In the genomic region with DNA sequence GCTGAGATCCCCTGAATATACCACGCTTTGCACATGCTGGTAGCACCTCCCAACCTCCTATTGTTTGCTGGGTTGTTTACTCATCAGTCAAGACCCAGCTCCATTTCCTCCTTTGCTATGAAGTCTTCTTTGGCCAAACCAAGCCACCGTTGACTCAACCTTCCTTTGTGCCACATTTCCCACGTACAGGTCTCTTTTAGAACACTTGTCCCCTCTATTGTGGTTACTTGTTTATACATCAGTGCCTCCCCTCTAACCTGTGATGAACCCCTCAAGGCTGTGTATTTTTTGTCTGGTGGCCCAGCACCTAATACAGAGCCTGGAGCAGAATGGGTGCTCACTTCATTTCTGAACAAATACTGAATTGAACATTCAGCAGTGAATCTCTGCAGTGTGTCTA, we compare ENCODE assay signal across 29 cellular contexts.
"Had no signal": no experiment of that assay in that cellular context is flagged by ENCODE, and none has a peak within 500 bp of the region (broad histone marks: within the 10 kb centered on the region; RNA-seq: fewer than 3 reads in every experiment).

No MANE protein-coding gene starts in this region.

- H3K27ac Mint-ChIP-seq: naive thymus-derived CD8-positive, alpha-beta T cell; nephron; stimulated activated naive CD8-positive, alpha-beta T cell treated with anti-CD3 and anti-CD28 coated beads, Interleukin-15, amount 100 ng/mL, for 72 hours had no signal

- H3K4me3 Mint-ChIP-seq: naive thymus-derived CD8-positive, alpha-beta T cell; nephron; neural crest cell; stimulated activated naive CD8-positive, alpha-beta T cell treated with anti-CD3 and anti-CD28 coated beads, Interleukin-15, amount 100 ng/mL, for 72 hours had no signal

- H3K36me3 ChIP-seq: left lung, lower lobe of right lung, pancreas, prostate gland, tibial nerve, upper lobe of left lung, vagina had no signal

- ATAC-seq: left colon; left lung; lower lobe of right lung; naive thymus-derived CD8-positive, alpha-beta T cell; pancreas; right cardiac atrium; sciatic nerve; stimulated activated naive CD8-positive, alpha-beta T cell treated with anti-CD3 and anti-CD28 coated beads, Interleukin-15, amount 100 ng/mL, for 72 hours had no signal

- H3K4me1 ChIP-seq: lower lobe of right lung, pancreas, tibial nerve, upper lobe of left lung, vagina had no signal

- H3K9me3 Mint-ChIP-seq: naive thymus-derived CD8-positive, alpha-beta T cell; nephron; neural crest cell; stimulated activated naive CD8-positive, alpha-beta T cell treated with anti-CD3 and anti-CD28 coated beads, Interleukin-15, amount 100 ng/mL, for 72 hours had no signal

- H3K27ac ChIP-seq: left lung, lower lobe of right lung, pancreas, prostate gland, skin epidermis, tibial nerve, upper lobe of left lung, vagina had no signal

- FAIRE-seq: keratinocyte, pancreas had no signal

- H3K27me3 Mint-ChIP-seq: stimulated activated naive CD8-positive, alpha-beta T cell treated with anti-CD3 and anti-CD28 coated beads, Interleukin-15, amount 100 ng/mL, for 72 hours had no signal

- DNase-seq: hippocampal formation; kidney glomerular epithelial cell; left colon; left lung; lower lobe of right lung; mammary epithelial cell; mesenchymal stem cell; naive thymus-derived CD8-positive, alpha-beta T cell; nucleus accumbens; pancreas; posterior cingulate gyrus; retina; right cardiac atrium; stimulated activated CD4-positive, alpha-beta T cell treated with anti-CD3 and anti-CD28 coated beads, Interleukin-12 subunit alpha, Interleukin-12 subunit beta, amount 100 ng/mL, for 4 hours; stimulated activated CD4-positive, alpha-beta T cell treated with anti-CD3 and anti-CD28 coated beads, Interleukin-15, amount 100 ng/mL, for 24 hours; stimulated activated CD4-positive, alpha-beta T cell treated with anti-CD3 and anti-CD28 coated beads, Interleukin-2, amount 100 ng/mL, for 24 hours; stimulated activated CD4-positive, alpha-beta T cell treated with anti-CD3 and anti-CD28 coated beads, Interleukin-4, amount 100 ng/mL, for 1 hour; stimulated activated naive CD4-positive, alpha-beta T cell treated with Interleukin-2 at 50 U/mL for 16 hours; stimulated activated naive CD8-positive, alpha-beta T cell treated with anti-CD3 and anti-CD28 coated beads, Interleukin-15, amount 100 ng/mL, for 72 hours; substantia nigra; upper lobe of left lung had no signal

- H3K9me3 ChIP-seq: left lung, lower lobe of right lung, pancreas, prostate gland, tibial nerve, upper lobe of left lung, vagina had no signal

- H3K27me3 ChIP-seq: left lung, pancreas, tibial nerve, upper lobe of left lung, vagina had no signal

- H3K4me1 Mint-ChIP-seq: nephron; neural crest cell; stimulated activated naive CD8-positive, alpha-beta T cell treated with anti-CD3 and anti-CD28 coated beads, Interleukin-15, amount 100 ng/mL, for 72 hours had no signal

- H3K4me3 ChIP-seq: left lung, lower lobe of right lung, pancreas, prostate gland, skin epidermis, tibial nerve, upper lobe of left lung, vagina had no signal
